In the genomic region with DNA sequence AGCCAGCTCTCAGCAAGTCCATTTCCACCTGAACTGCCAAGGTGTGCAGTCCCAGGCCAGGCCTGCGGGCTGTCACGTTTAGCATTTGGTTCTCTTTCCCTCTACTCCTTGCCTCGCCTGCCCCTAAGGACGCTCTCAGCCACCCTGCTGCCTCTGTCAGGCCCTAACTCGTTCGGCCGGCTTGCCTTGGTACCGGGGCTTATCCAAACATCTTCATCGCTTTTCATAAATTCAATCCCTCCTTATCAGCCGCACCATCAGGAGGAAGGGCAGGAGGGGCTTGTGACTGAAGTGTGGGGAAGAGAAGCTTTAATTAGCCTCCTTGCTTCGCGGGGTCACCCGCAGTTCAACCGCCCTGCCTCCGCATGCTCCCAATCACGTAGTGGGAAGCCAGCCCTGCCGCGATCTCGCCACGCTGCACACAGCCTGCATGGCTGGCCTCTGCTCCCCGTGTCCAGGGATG, we compare ENCODE assay signal across 18 cellular contexts.
DNase-seq lines count a peak whose midpoint lies in the region; ATAC-seq and TF ChIP-seq lines count a peak whose summit lies in the region.
"Had no signal": no experiment of that assay in that cellular context is flagged by ENCODE, and none has a peak within 500 bp of the region (broad histone marks: within the 10 kb centered on the region; RNA-seq: fewer than 3 reads in every experiment).

No MANE protein-coding gene starts in this region.

- WGBS in mammary epithelial cell (ENCODE audit: low coverage, missing lambda C conversion rate), result 81% methylated on average over 21 of the region's 21 CpGs

- H3K4me1 ChIP-seq in mammary epithelial cell (ENCODE audit: insufficient read depth, low read length), result peaks cover 19% of the 10 kb centered on the region
- H3K4me1 ChIP-seq: heart left ventricle, right atrium auricular region had no signal

- H3K27me3 ChIP-seq in mammary epithelial cell (ENCODE audit: insufficient read depth, low read length), result no peaks in the 10 kb centered on the region
- H3K27me3 ChIP-seq: right atrium auricular region had no signal

- no peaks in the 10 kb centered on the region for H3K27me3 Mint-ChIP-seq in brain
- H3K27me3 Mint-ChIP-seq in mesothelial cell of epicardium (ENCODE audit: low read depth), result no peaks in the 10 kb centered on the region
- H3K27me3 Mint-ChIP-seq in osteocyte (ENCODE audit: unreplicated experiment), result peaks cover 9% of the 10 kb centered on the region

- intact Hi-C loops in mammary epithelial cell (cut with micrococcal nuclease), result no loop called here

- H3K4me3 Mint-ChIP-seq in brain, result no peak overlapping the region
- H3K4me3 Mint-ChIP-seq in mesothelial cell of epicardium, result no peak overlapping the region
- H3K4me3 Mint-ChIP-seq in osteocyte (ENCODE audit: unreplicated experiment), result no peak overlapping the region
- H3K4me3 Mint-ChIP-seq: activated naive CD8-positive, alpha-beta T cell; CD4-positive, alpha-beta memory T cell had no signal

- H3K9me3 ChIP-seq in mammary epithelial cell (replicated peaks; ENCODE audit: insufficient read depth, low read length), result peaks cover 5% of the 10 kb centered on the region
- H3K9me3 ChIP-seq: neutrophil had no signal

- H3K4me1 Mint-ChIP-seq in brain (peaks cover 41% of the 10 kb centered on the region), mesothelial cell of epicardium (peaks cover 56% of the 10 kb centered on the region), osteocyte (ENCODE audit: unreplicated experiment) (no peaks in the 10 kb centered on the region)
- H3K4me1 Mint-ChIP-seq: CD4-positive, alpha-beta memory T cell had no signal

- H3K4me3 ChIP-seq in mammary epithelial cell (replicated peaks in 1 of 3; ENCODE audit: insufficient read depth in 1 of 3, low read depth in 2 of 3, low read length in 3 of 3), result no peak overlapping the region
- H3K4me3 ChIP-seq: heart left ventricle, right atrium auricular region had no signal

- CTCF ChIA-PET in mammary epithelial cell (lab: Charles Lee; ENCODE audit: low non-redundant PET), result no interaction called here

- H3K27ac ChIP-seq in mammary epithelial cell (ENCODE audit: insufficient read depth, low read depth, low read length), result no peak overlapping the region
- H3K27ac ChIP-seq: heart left ventricle, neutrophil, right atrium auricular region had no signal

- H3K27ac Mint-ChIP-seq in brain (peak overlapping the region; percentile 31 to 68 (median 43)), mesothelial cell of epicardium (peak overlapping the region; percentile 85), osteocyte (ENCODE audit: unreplicated experiment) (no peak overlapping the region)
- H3K27ac Mint-ChIP-seq: activated naive CD8-positive, alpha-beta T cell; CD4-positive, alpha-beta memory T cell had no signal

- H3K9me3 Mint-ChIP-seq in brain, result peaks cover 11 to 21% (median 14%) of the 10 kb centered on the region in 5 experiments
- peaks cover 7% of the 10 kb centered on the region for H3K9me3 Mint-ChIP-seq in mesothelial cell of epicardium
- peaks cover 6% of the 10 kb centered on the region for H3K9me3 Mint-ChIP-seq in osteocyte (ENCODE audit: unreplicated experiment)

- DNase-seq in ELF-1 (ENCODE audit: low read depth, low spot score) (peak; percentile 70), NCI-H2227 (lab: John Stamatoyannopoulos, UW; ENCODE audit: unreplicated experiment) (peak; percentile 17), mesothelial cell of epicardium (ENCODE audit: low spot score in 2 of 2, unreplicated experiment in 2 of 2) (no peak), HUDEP-2 (lab: John Stamatoyannopoulos, UW; ENCODE audit: unreplicated experiment in 76 of 76) (no peak), osteocyte (ENCODE audit: extremely low spot score, unreplicated experiment) (no peak), mammary epithelial cell (no peak)
- DNase-seq: activated CD4-positive, alpha-beta T cell treated with anti-CD3 and anti-CD28 coated beads, Interleukin-2, amount 50 U/mL, for 1 hour; activated T-cell treated with anti-CD3 and anti-CD28 coated beads, Interleukin-2, amount 50 U/mL, for 1 hour; CD4-positive, alpha-beta memory T cell; heart left ventricle; midbrain; NCI-H1436 treated with DMSO at 0.1 percent for 48 hours; NCI-H524 had no signal

- dilution Hi-C loops in mammary epithelial cell (cut with HindIII; ENCODE audit: low sequenced_read_pairs), result no loop called here

- no peaks in the 10 kb centered on the region for H3K79me2 ChIP-seq in mammary epithelial cell (ENCODE audit: insufficient read depth, low read length)

- in situ Hi-C loops in mammary epithelial cell (cut with MboI; ENCODE audit: low sequenced_read_pairs in 2 of 2), result no loop called here

- H3K36me3 ChIP-seq in mammary epithelial cell (ENCODE audit: insufficient read depth, low read length), result no peaks in the 10 kb centered on the region
- H3K36me3 ChIP-seq: heart left ventricle, neutrophil, right atrium auricular region had no signal

- H3K9ac ChIP-seq in mammary epithelial cell (ENCODE audit: insufficient read depth, low read length), result no peak overlapping the region

- no peak overlapping the region for H3K4me2 ChIP-seq in mammary epithelial cell (ENCODE audit: insufficient read depth, low read depth, low read length)

- H3K36me3 Mint-ChIP-seq in brain (peaks cover 7% of the 10 kb centered on the region), mesothelial cell of epicardium (peaks cover 2% of the 10 kb centered on the region), osteocyte (ENCODE audit: unreplicated experiment) (no peaks in the 10 kb centered on the region)
- H3K36me3 Mint-ChIP-seq: activated naive CD8-positive, alpha-beta T cell; CD4-positive, alpha-beta memory T cell had no signal

- no TSS peak for BruUV-seq in mammary epithelial cell (replicated peaks; lab: Mats Ljungman, UMichigan)

- ATAC-seq in GM21423 (IDR thresholded peaks at IDR 0.05; ENCODE audit: unreplicated experiment), result no peak

- no peak overlapping the region for H2AFZ ChIP-seq in mammary epithelial cell (ENCODE audit: low read depth, low read length)

- H4K20me1 ChIP-seq in mammary epithelial cell (ENCODE audit: insufficient read depth, low read length), result no peaks in the 10 kb centered on the region

- no peak for TF ChIP-seq CTCF in brain (conservative IDR thresholded peaks at IDR 0.05)
- TF ChIP-seq CTCF in mesothelial cell of epicardium (IDR thresholded peaks at IDR 0.05; ENCODE audit: unreplicated experiment), result no peak
- TF ChIP-seq CTCF in osteocyte (IDR thresholded peaks at IDR 0.05), result no peak
- TF ChIP-seq CTCF in mammary epithelial cell (conservative IDR thresholded peaks at IDR 0.05 in 1 of 2, IDR thresholded peaks at IDR 0.05 in 1 of 2; ENCODE audit: extremely low read depth in 1 of 2, insufficient read depth in 1 of 2, low read depth in 1 of 2, low read length in 2 of 2), result peak in 1 of 2 donors; percentile 1

Comparison
In these comparisons a context has a peak if more than half of its experiments do, and no peak if none do; other contexts are left out.
1. DNase-seq: peak in ELF-1 (single experiment) and NCI-H2227 (single experiment); none in mesothelial cell of epicardium (0 of 2), HUDEP-2 (0 of 76), osteocyte (single experiment) and mammary epithelial cell (single experiment).